ENCODE assay signal across 26 cellular contexts in the genomic region with DNA sequence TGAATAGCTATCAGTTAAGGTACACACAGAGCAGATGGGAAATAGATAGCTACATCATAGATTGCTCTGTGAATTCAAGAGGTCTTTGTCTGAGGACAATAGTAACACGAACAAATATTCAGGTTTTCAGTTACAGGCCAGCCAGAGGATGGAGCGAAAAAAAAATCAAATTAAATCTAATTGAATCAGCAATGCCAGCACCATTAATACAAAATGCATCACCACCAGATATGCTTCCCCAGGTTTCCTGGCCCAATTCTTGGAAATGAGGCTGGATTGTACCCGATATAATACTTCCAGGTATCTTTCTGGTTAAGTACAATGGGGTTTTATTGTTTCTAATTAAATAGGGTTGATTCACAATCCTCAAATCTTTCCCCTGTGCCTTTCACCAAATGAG.
"Had no signal": no experiment of that assay in that cellular context is flagged by ENCODE, and none has a peak within 500 bp of the region (broad histone marks: within the 10 kb centered on the region; RNA-seq: fewer than 3 reads in every experiment).

No MANE protein-coding gene starts in this region.

- H3K27ac ChIP-seq: brain microvascular endothelial cell, dorsolateral prefrontal cortex, epithelial cell of prostate, foreskin keratinocyte, lower lobe of right lung, sigmoid colon, testis, upper lobe of right lung, VCaP had no signal

- H3K4me1 ChIP-seq: foreskin keratinocyte, lower lobe of right lung, sigmoid colon, testis, upper lobe of right lung had no signal

- H3K36me3 ChIP-seq: brain microvascular endothelial cell, lower lobe of right lung, sigmoid colon, upper lobe of right lung had no signal

- H3K9me3 ChIP-seq: lower lobe of right lung, testis, upper lobe of right lung had no signal

- H3K27me3 Mint-ChIP-seq: stimulated activated memory B cell treated with anti-CD40 and anti-IgM and Interleukin-4, amounts not matched to agents 10 μg/mL and 1 μg/mL and 100 μg/mL, for 72 hours had no signal

- H3K36me3 Mint-ChIP-seq: stimulated activated memory B cell treated with anti-CD40 and anti-IgM and Interleukin-4, amounts not matched to agents 10 μg/mL and 1 μg/mL and 100 μg/mL, for 72 hours had no signal

- H3K4me3 ChIP-seq: dorsolateral prefrontal cortex, lower lobe of right lung, sigmoid colon, testis, upper lobe of right lung had no signal

- H3K4me1 Mint-ChIP-seq: nephron; stimulated activated memory B cell treated with anti-CD40 and anti-IgM and Interleukin-4, amounts not matched to agents 10 μg/mL and 1 μg/mL and 100 μg/mL, for 72 hours had no signal

- H3K27ac Mint-ChIP-seq: nephron; stimulated activated memory B cell treated with anti-CD40 and anti-IgM and Interleukin-4, amounts not matched to agents 10 μg/mL and 1 μg/mL and 100 μg/mL, for 72 hours had no signal

- H3K27me3 ChIP-seq: brain microvascular endothelial cell, foreskin keratinocyte, sigmoid colon, testis, upper lobe of right lung had no signal

- H3K9me3 Mint-ChIP-seq: stimulated activated memory B cell treated with anti-CD40 and anti-IgM and Interleukin-4, amounts not matched to agents 10 μg/mL and 1 μg/mL and 100 μg/mL, for 72 hours had no signal

- FAIRE-seq: colon had no signal

- DNase-seq: activated CD4-positive, alpha-beta T cell treated with anti-CD3 and anti-CD28 coated beads, Interleukin-2, amount 50 U/mL, for 1 hour; activated CD4-positive, CD25-positive, alpha-beta regulatory T cell treated with anti-CD3 and anti-CD28 coated beads, Interleukin-2, amount 50 U/mL, for 72 hours; activated CD8-positive, alpha-beta memory T cell treated with anti-CD3 and anti-CD28 coated beads for 24 hours; activated CD8-positive, alpha-beta memory T cell treated with anti-CD3 and anti-CD28 coated beads, Interleukin-2, amount 50 U/mL, for 48 hours; activated effector memory CD4-positive, alpha-beta T cell treated with Interleukin-2 at 50 U/mL for 16 hours; activated naive CD4-positive, alpha-beta T cell treated with anti-CD3 and anti-CD28 coated beads, Interleukin-2, amount 50 U/mL, for 16 hours; activated T-cell treated with anti-CD3 and anti-CD28 coated beads, Interleukin-2, amount 50 U/mL, for 48 hours; aorta; brain microvascular endothelial cell; central memory CD4-positive, alpha-beta T cell; dorsolateral prefrontal cortex; foreskin keratinocyte; glutamatergic neuron; hippocampal formation; islet precursor cell; lower lobe of right lung; nucleus accumbens; sigmoid colon; stimulated activated CD4-positive, alpha-beta T cell treated with anti-CD3 and anti-CD28 coated beads, Interleukin-4, amount 100 ng/mL, for 4 hours; testis; upper lobe of right lung had no signal

- H3K4me3 Mint-ChIP-seq: nephron; stimulated activated memory B cell treated with anti-CD40 and anti-IgM and Interleukin-4, amounts not matched to agents 10 μg/mL and 1 μg/mL and 100 μg/mL, for 72 hours had no signal

- ATAC-seq: foreskin keratinocyte; lower lobe of right lung; stimulated activated memory B cell treated with anti-CD40 and anti-IgM and Interleukin-4, amounts not matched to agents 10 μg/mL and 1 μg/mL and 100 μg/mL, for 72 hours; upper lobe of right lung had no signal
